In genomic region chr13:95204231-95204765, GRCh38 we compare ENCODE assay signal across 14 cellular contexts.
"Had no signal": no experiment of that assay in that cellular context is flagged by ENCODE, and none has a peak within 500 bp of the region (broad histone marks: within the 10 kb centered on the region; RNA-seq: fewer than 3 reads in every experiment).

No MANE protein-coding gene starts in this region.

- DNase-seq: activated B cell treated with CpG ODN at 0.5 μM for 24 hours; activated CD4-positive, alpha-beta T cell treated with anti-CD3 and anti-CD28 coated beads for 48 hours; activated CD8-positive, alpha-beta memory T cell treated with anti-CD3 and anti-CD28 coated beads, Interleukin-2, amount 50 U/mL, for 4 hours; activated CD8-positive, alpha-beta T cell treated with anti-CD3 and anti-CD28 coated beads, Interleukin-2, amount 10 ng/mL, durations not matched to agents 7 days and 5 days; activated gamma-delta T cell treated with Interleukin-2 at 50 U/mL for 16 hours; amniotic stem cell; foreskin keratinocyte; glutamatergic neuron; left ventricle myocardium superior; mesenchymal stem cell; stimulated activated CD4-positive, alpha-beta T cell treated with anti-CD3 and anti-CD28 coated beads, Interleukin-4, amount 100 ng/mL, for 1 hour; stimulated activated naive B cell treated with anti-CD40 and anti-IgM and Interleukin-4, amounts not matched to agents 10 μg/mL and 1 μg/mL and 100 μg/mL, for 72 hours; thyroid gland; uterus had no signal
